8 cellular contexts compared by ENCODE assay signal in the genomic region with DNA sequence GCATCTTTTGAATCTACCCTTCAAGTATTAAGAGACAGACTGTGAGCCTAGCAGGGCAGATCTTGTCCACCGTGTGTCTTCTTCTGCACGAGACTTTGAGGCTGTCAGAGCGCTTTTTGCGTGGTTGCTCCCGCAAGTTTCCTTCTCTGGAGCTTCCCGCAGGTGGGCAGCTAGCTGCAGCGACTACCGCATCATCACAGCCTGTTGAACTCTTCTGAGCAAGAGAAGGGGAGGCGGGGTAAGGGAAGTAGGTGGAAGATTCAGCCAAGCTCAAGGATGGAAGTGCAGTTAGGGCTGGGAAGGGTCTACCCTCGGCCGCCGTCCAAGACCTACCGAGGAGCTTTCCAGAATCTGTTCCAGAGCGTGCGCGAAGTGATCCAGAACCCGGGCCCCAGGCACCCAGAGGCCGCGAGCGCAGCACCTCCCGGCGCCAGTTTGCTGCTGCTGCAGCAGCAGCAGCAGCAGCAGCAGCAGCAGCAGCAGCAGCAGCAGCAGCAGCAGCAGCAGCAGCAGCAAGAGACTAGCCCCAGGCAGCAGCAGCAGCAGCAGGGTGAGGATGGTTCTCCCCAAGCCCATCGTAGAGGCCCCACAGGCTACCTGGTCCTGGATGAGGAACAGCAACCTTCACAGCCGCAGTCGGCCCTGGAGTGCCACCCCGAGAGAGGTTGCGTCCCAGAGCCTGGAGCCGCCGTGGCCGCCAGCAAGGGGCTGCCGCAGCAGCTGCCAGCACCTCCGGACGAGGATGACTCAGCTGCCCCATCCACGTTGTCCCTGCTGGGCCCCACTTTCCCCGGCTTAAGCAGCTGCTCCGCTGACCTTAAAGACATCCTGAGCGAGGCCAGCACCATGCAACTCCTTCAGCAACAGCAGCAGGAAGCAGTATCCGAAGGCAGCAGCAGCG. TPM values are rescaled to one million over a fixed set of nuclear protein-coding genes. Genes with fewer than 3 reads are reported as not detected.
DNase-seq lines count a peak whose midpoint lies in the region; ATAC-seq and TF ChIP-seq lines count a peak whose summit lies in the region.

No MANE protein-coding gene starts in this region.

- peak overlapping the region; percentile 65 for H3K4me3 Mint-ChIP-seq in Caco-2 (ENCODE audit: unreplicated experiment)

- BruUV-seq in Caco-2 (replicated peaks; lab: Mats Ljungman, UMichigan): no TSS peak

- intact Hi-C loops in Caco-2 (cut with micrococcal nuclease; ENCODE audit: unreplicated experiment): no loop called here
- intact Hi-C loops in ovary (cut with DNase I): no loop called here

- H3K4me1 ChIP-seq in Caco-2: no peaks in the 10 kb centered on the region
- H3K4me1 ChIP-seq in foreskin keratinocyte: no peaks in the 10 kb centered on the region
- peaks cover 2% of the 10 kb centered on the region for H3K4me1 ChIP-seq in ovary (ENCODE audit: insufficient read depth)

- H3K27ac Mint-ChIP-seq in Caco-2 (ENCODE audit: unreplicated experiment): no peak overlapping the region

- H3K36me3 ChIP-seq in Caco-2 (ENCODE audit: control insufficient read depth, insufficient read depth, low read length): no peaks in the 10 kb centered on the region
- no peaks in the 10 kb centered on the region for H3K36me3 ChIP-seq in ovary

- POLR2A ChIA-PET in Caco-2 (lab: Charles Lee): no interaction called here

- no peak for TF ChIP-seq POLR2A in ovary (IDR thresholded peaks at IDR 0.05)

- no peaks in the 10 kb centered on the region for H3K9me3 ChIP-seq in Caco-2
- no peaks in the 10 kb centered on the region for H3K9me3 ChIP-seq in ovary

- no peaks in the 10 kb centered on the region for H3K9me3 Mint-ChIP-seq in Caco-2 (ENCODE audit: unreplicated experiment)

- peaks cover 7% of the 10 kb centered on the region for H3K27me3 Mint-ChIP-seq in Caco-2 (ENCODE audit: insufficient read depth, unreplicated experiment)

- 30 to 44% (median 34%) methylated on average over 39 of the region's 39 CpGs for WGBS in ovary, 3 donors

- H3K27me3 ChIP-seq in Caco-2 (replicated peaks; ENCODE audit: control insufficient read depth, insufficient read depth, low read length): no peaks in the 10 kb centered on the region
- H3K27me3 ChIP-seq in foreskin keratinocyte: peaks cover 66% of the 10 kb centered on the region
- no peaks in the 10 kb centered on the region for H3K27me3 ChIP-seq in ovary

- H3K27ac ChIP-seq in foreskin keratinocyte: no peak overlapping the region
- H3K27ac ChIP-seq in ovary: peak overlapping the region; percentile 18 to 82

- H3K4me1 Mint-ChIP-seq in Caco-2 (ENCODE audit: low read depth, unreplicated experiment): no peaks in the 10 kb centered on the region

- TF ChIP-seq CTCF in Caco-2 (IDR thresholded peaks at IDR 0.05; ENCODE audit: insufficient read depth in 1 of 2, low read depth in 1 of 2, low read length in 1 of 2, severe bottlenecking in 1 of 2, unreplicated experiment in 1 of 2) (no peak), foreskin keratinocyte (conservative IDR thresholded peaks at IDR 0.05) (peak; percentile 9), ovary (IDR thresholded peaks at IDR 0.05) (no peak)

- DNase-seq in Caco-2 (no peak), SK-N-DZ (ENCODE audit: low spot score) (peak; percentile 24), foreskin keratinocyte (peak in 1 of 2 donors; percentile 2), ovary (peak; percentile 40 to 55 (median 46)), occipital lobe (lab: John Stamatoyannopoulos, UW) (no peak)
- no peak for DNase-seq in stimulated activated CD4-positive, alpha-beta T cell treated with anti-CD3 and anti-CD28 coated beads, Interleukin-2, amount 100 ng/mL, for 48 hours

- no peak for TF ChIP-seq EP300 in ovary (IDR thresholded peaks at IDR 0.05)

- ATAC-seq in foreskin keratinocyte (peak; percentile 32), HG02852 (IDR thresholded peaks at IDR 0.05; ENCODE audit: unreplicated experiment) (no peak), HG02885 (IDR thresholded peaks at IDR 0.05; ENCODE audit: poor library complexity, unreplicated experiment) (no peak)

- CTCF ChIA-PET in Caco-2 (lab: Charles Lee): no interaction called here

- no peaks in the 10 kb centered on the region for H3K36me3 Mint-ChIP-seq in Caco-2 (ENCODE audit: insufficient read depth, unreplicated experiment)

- peak overlapping the region; percentile 42; the same call in 1 of the 2 replicates for H3K4me3 ChIP-seq in Caco-2 (ENCODE audit: low read depth, low read length)
- peak overlapping the region; percentile 54 for H3K4me3 ChIP-seq in ovary

RNA-seq across cellular contexts. Expression of a gene that starts 1.3 kb away (rescaled TPM):
- total RNA-seq in Caco-2 (2022): 0.86 and 1.6 TPM in 2 replicates
- polyA plus RNA-seq in SK-N-DZ (2014; cell fraction: cytosol; rRNA removed): 0.65 and 0.74 TPM in 2 replicates
- polyA plus RNA-seq in SK-N-DZ (2014; cell fraction: nucleus; rRNA removed): 0.66 and 0.88 TPM in 2 replicates
- 0.03 and 0.04 TPM in 2 replicates for total RNA-seq in foreskin keratinocyte
- polyA plus RNA-seq in foreskin keratinocyte: not detected in 2 replicates
- 10 to 100 TPM; 13.8 to 40.4 (median 27.1) TPM for total RNA-seq in ovary
- 10 to 100 TPM in 1 of 2 donors, 1 to 10 TPM in 1; 7.5 to 29.4 TPM for polyA plus RNA-seq in ovary
- total RNA-seq in occipital lobe: 0.62 TPM

Comparison
In these comparisons a context has a peak if more than half of its experiments do, and no peak if none do; other contexts are left out.
1. DNase-seq: peak in SK-N-DZ (single experiment) and ovary (5 of 5); none in Caco-2 (0 of 2), occipital lobe (single experiment) and stimulated activated CD4-positive, alpha-beta T cell treated with anti-CD3 and anti-CD28 coated beads, Interleukin-2, amount 100 ng/mL, for 48 hours (0 of 2).